In the genomic region with DNA sequence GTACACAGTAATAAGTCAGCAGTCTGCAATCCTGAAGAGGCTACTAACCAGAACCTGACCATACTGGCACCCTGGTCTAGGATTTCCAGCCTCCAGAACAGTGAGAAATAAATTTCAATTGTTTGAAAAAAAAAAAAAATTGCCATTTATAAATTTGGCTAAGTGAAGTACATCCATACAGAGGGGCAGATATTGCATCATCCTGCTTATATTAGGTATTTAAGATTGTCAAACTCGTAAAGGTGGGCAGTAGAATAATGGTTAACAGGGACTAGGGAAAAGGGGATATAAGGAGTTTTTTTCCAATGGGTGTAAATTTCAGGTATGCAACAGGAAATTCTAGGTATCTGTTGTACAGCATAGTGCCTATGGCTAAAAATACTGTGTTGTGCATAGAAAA, we compare ENCODE assay signal across 30 cellular contexts.
"Had no signal": no experiment of that assay in that cellular context is flagged by ENCODE, and none has a peak within 500 bp of the region (broad histone marks: within the 10 kb centered on the region; RNA-seq: fewer than 3 reads in every experiment).

No MANE protein-coding gene starts in this region.

- DNase-seq: activated B cell treated with CpG ODN at 0.5 μM for 24 hours; activated CD4-positive, alpha-beta memory T cell treated with anti-CD3 and anti-CD28 coated beads for 36 hours; activated CD4-positive, alpha-beta T cell treated with anti-CD3 and anti-CD28 coated beads for 4 hours; activated CD4-positive, alpha-beta T cell treated with anti-CD3 and anti-CD28 coated beads, Interleukin-2, amount 10 ng/mL, durations not matched to agents 24 days and 14 days; activated CD4-positive, alpha-beta T cell treated with anti-CD3 and anti-CD28 coated beads, Interleukin-2, amount 50 U/mL, for 1 hour; activated CD4-positive, alpha-beta T cell treated with anti-CD3 and anti-CD28 coated beads, Interleukin-2, amount 50 U/mL, for 4 hours; activated CD4-positive, CD25-positive, alpha-beta regulatory T cell treated with anti-CD3 and anti-CD28 coated beads, Interleukin-2, amount 50 U/mL, for 72 hours; activated CD8-positive, alpha-beta memory T cell treated with anti-CD3 and anti-CD28 coated beads, Interleukin-2, amount 50 U/mL, for 4 hours; activated CD8-positive, alpha-beta T cell treated with anti-CD3 and anti-CD28 coated beads for 36 hours; activated effector memory CD4-positive, alpha-beta T cell treated with anti-CD3 and anti-CD28 coated beads, Interleukin-2, amount 50 U/mL, for 16 hours; activated naive CD4-positive, alpha-beta T cell treated with anti-CD3 and anti-CD28 coated beads, Interleukin-2, amount 10 ng/mL, durations not matched to agents 7 days and 5 days; activated naive CD4-positive, alpha-beta T cell treated with Interleukin-2 at 50 U/mL for 16 hours; activated naive CD8-positive, alpha-beta T cell treated with anti-CD3 and anti-CD28 coated beads, Interleukin-2, amount 10 ng/mL, durations not matched to agents 7 days and 5 days; activated naive CD8-positive, alpha-beta T cell treated with anti-CD3 and anti-CD28 coated beads, Interleukin-2, amount 50 U/mL, for 24 hours; activated T-cell treated with anti-CD3 and anti-CD28 coated beads for 4 hours; activated T-cell treated with anti-CD3 and anti-CD28 coated beads, Interleukin-2, amount 50 U/mL, for 1 hour; activated T-cell treated with anti-CD3 and anti-CD28 coated beads, Interleukin-2, amount 50 U/mL, for 4 hours; activated T-cell treated with anti-CD3 and anti-CD28 coated beads, Interleukin-2, amount 50 U/mL, for 72 hours; amygdala; anterior cingulate cortex; caudate nucleus; cerebellar nuclear complex; T-helper 1 cell; T-helper 2 cell; T-helper 9 cell had no signal

- H3K9me3 ChIP-seq: ascending aorta had no signal

- FAIRE-seq: bronchial epithelial cell had no signal

- H3K36me3 ChIP-seq: ascending aorta, cardiac muscle cell had no signal

- ATAC-seq: activated CD8-positive, alpha-beta T cell treated with anti-CD3 and anti-CD28 coated beads for 36 hours; activated naive CD8-positive, alpha-beta T cell treated with anti-CD3 and anti-CD28 coated beads, Interleukin-2, amount 50 U/mL, for 24 hours; activated T-cell treated with anti-CD3 and anti-CD28 coated beads, Interleukin-2, amount 50 U/mL, for 4 hours; activated T-cell treated with anti-CD3 and anti-CD28 coated beads, Interleukin-2, amount 50 U/mL, for 72 hours; activated T-helper 17 cell treated with anti-CD3 and anti-CD28 coated beads, Interleukin-2, amount 50 U/mL, for 72 hours had no signal

- H3K27ac ChIP-seq: ascending aorta, cardiac muscle cell, VCaP had no signal

- H3K4me3 ChIP-seq: ascending aorta, cardiac muscle cell had no signal

- H3K27me3 ChIP-seq: ascending aorta, cardiac muscle cell had no signal

- H3K4me1 ChIP-seq: ascending aorta had no signal
